8 cellular contexts compared by ENCODE assay signal in genomic region chr22:42537199-42537831, GRCh38. TPM values are rescaled to one million over a fixed set of nuclear protein-coding genes. Genes with fewer than 3 reads are reported as not detected.
A peak's percentile ranks its signal among the peaks of the same experiment; 100 is the strongest.
DNase-seq lines count a peak whose midpoint lies in the region; ATAC-seq, FAIRE-seq and TF ChIP-seq lines count a peak whose summit lies in the region.
"Not testable (repeated sequence)": the region's sequence is repeated elsewhere in the genome, so short reads cannot be mapped to it uniquely, and the experiment has no call there.

No MANE protein-coding gene starts in this region.

- peak overlapping the region; percentile 66; the same call in 1 of the 2 replicates for H2AFZ ChIP-seq in K562 (ENCODE audit: low read depth, low read length)

- CTCF ChIA-PET in K562 (lab: Yijun Ruan, JAX; ENCODE audit: low intra/inter-chr PET ratio) = not testable (repeated sequence)

- H3K27ac Mint-ChIP-seq in T-helper 1 cell treated with Interleukin-12 subunit alpha and Interleukin-12 subunit beta and Interleukin-4 antibody, amounts not matched to agents 30 μg/mL and 1 μg/mL, for 36 hours = peak overlapping the region; percentile 26

- H3K4me1 ChIP-seq in K562 (replicated peaks in 1 of 2; ENCODE audit: control insufficient read depth in 2 of 2, insufficient read depth in 2 of 2, low read length in 2 of 2) = peaks cover 15 to 26% of the 10 kb centered on the region in 2 experiments; a peak in 4 of 5 replicates
- not testable (repeated sequence) for H3K4me1 ChIP-seq in left ventricle myocardium inferior; aorta (ENCODE audit: control insufficient read depth in 1 of 2, insufficient read depth in 2 of 2, low read length in 2 of 2)

- TF ChIP-seq CTCF in K562 (IDR thresholded peaks at IDR 0.05 in 2 of 3, conservative IDR thresholded peaks at IDR 0.05 in 1 of 3; ENCODE audit: insufficient read depth in 2 of 3, low read depth in 1 of 3, low read length in 3 of 3); left ventricle myocardium inferior (IDR thresholded peaks at IDR 0.05; ENCODE audit: borderline replicate concordance); omental fat pad (IDR thresholded peaks at IDR 0.05): not testable (repeated sequence)

- H3K79me2 ChIP-seq in K562 (ENCODE audit: control insufficient read depth, insufficient read depth, low read length) = not testable (repeated sequence)

- in situ Hi-C loops in K562 (cut with MboI) = not testable (repeated sequence)

- intact Hi-C loops in K562 (cut with micrococcal nuclease); left ventricle myocardium inferior (cut with micrococcal nuclease); aorta (cut with DNase I): not testable (repeated sequence)

- BruUV-seq in K562 (replicated peaks; lab: Mats Ljungman, UMichigan) = TSS peak; percentile 70

- TF ChIP-seq POLR2A in H54 (IDR thresholded peaks at IDR 0.05; ENCODE audit: low read depth, low read length); K562 (conservative IDR thresholded peaks at IDR 0.05): not testable (repeated sequence)

- H3K9me3 ChIP-seq in K562 (replicated peaks; ENCODE audit: control insufficient read depth, insufficient read depth, low read depth, low read length); left ventricle myocardium inferior (replicated peaks); aorta (ENCODE audit: control insufficient read depth, low read length): not testable (repeated sequence)

- POLR2A ChIA-PET in K562 (lab: Yijun Ruan, JAX) = not testable (repeated sequence)

- H3K4me3 ChIP-seq in K562; left ventricle myocardium inferior; aorta (ENCODE audit: low read length in 2 of 2): not testable (repeated sequence)

- peak; percentile 38 for ATAC-seq in GM18858 (IDR thresholded peaks at IDR 0.05; ENCODE audit: unreplicated experiment)
- ATAC-seq in HG03575 (IDR thresholded peaks at IDR 0.05; ENCODE audit: extremely low read depth, insufficient number of reproducible peaks, low FRiP score, unreplicated experiment) = peak; percentile 31
- ATAC-seq in K562 = peak; percentile 87
- peak; percentile 69 for ATAC-seq in omental fat pad (ENCODE audit: low FRiP score)
- ATAC-seq in aorta (ENCODE audit: low FRiP score) = peak; percentile 80

- not testable (repeated sequence) for H3K36me3 ChIP-seq in K562 (ENCODE audit: control insufficient read depth, insufficient read depth, low read length); left ventricle myocardium inferior; aorta (ENCODE audit: control insufficient read depth in 1 of 2, insufficient read depth in 2 of 2, low read length in 1 of 2)

- H3K4me1 Mint-ChIP-seq in T-helper 1 cell treated with Interleukin-12 subunit alpha and Interleukin-12 subunit beta and Interleukin-4 antibody, amounts not matched to agents 30 μg/mL and 1 μg/mL, for 36 hours (ENCODE audit: low read depth) = peaks cover 15% of the 10 kb centered on the region

- not testable (repeated sequence) for H3K36me3 Mint-ChIP-seq in T-helper 1 cell treated with Interleukin-12 subunit alpha and Interleukin-12 subunit beta and Interleukin-4 antibody, amounts not matched to agents 30 μg/mL and 1 μg/mL, for 36 hours (ENCODE audit: low read depth)

- WGBS in K562 (ENCODE audit: insufficient coverage, low coverage, missing lambda C conversion rate) = 25% methylated on average over 6 of the region's 14 CpGs
- WGBS in aorta, 2 donors = 54 to 61% methylated on average over 7 to 14 of the region's 14 CpGs

- peak overlapping the region; percentile 66 for H3K27ac ChIP-seq in K562 (ENCODE audit: extremely low read depth, low read depth, low read length)
- peak overlapping the region; percentile 37 for H3K27ac ChIP-seq in left ventricle myocardium inferior (replicated peaks)
- H3K27ac ChIP-seq in aorta (ENCODE audit: low read depth in 1 of 2, low read length in 2 of 2) = not testable (repeated sequence)

- TF ChIP-seq EP300 in K562 (IDR thresholded peaks at IDR 0.05; ENCODE audit: low read length) = not testable (repeated sequence)

- not testable (repeated sequence) for DNase-seq in H54 (ENCODE audit: insufficient read length, low spot score); K562 (ENCODE audit: extremely low read depth in 1 of 4, low spot score in 3 of 4); left ventricle myocardium inferior; omental fat pad (ENCODE audit: low spot score); aorta

- H3K27me3 Mint-ChIP-seq in T-helper 1 cell treated with Interleukin-12 subunit alpha and Interleukin-12 subunit beta and Interleukin-4 antibody, amounts not matched to agents 30 μg/mL and 1 μg/mL, for 36 hours (ENCODE audit: low read depth) = not testable (repeated sequence)

- peak overlapping the region; percentile 25; the same call in 1 of the 2 replicates for H3K4me2 ChIP-seq in K562 (ENCODE audit: insufficient read depth, low read length)

- not testable (repeated sequence) for H3K9me1 ChIP-seq in K562 (ENCODE audit: control insufficient read depth, insufficient read depth, low read length)

- H3K4me3 Mint-ChIP-seq in T-helper 1 cell treated with Interleukin-12 subunit alpha and Interleukin-12 subunit beta and Interleukin-4 antibody, amounts not matched to agents 30 μg/mL and 1 μg/mL, for 36 hours = not testable (repeated sequence)

- FAIRE-seq in H54 (lab: Jason Lieb, UNC) (peak; percentile 38), K562 (lab: Jason Lieb, UNC) (peak; percentile 58)

- not testable (repeated sequence) for H3K27me3 ChIP-seq in K562 (ENCODE audit: control insufficient read depth in 2 of 2, insufficient read depth in 2 of 2, low read length in 2 of 2); left ventricle myocardium inferior (ENCODE audit: low read depth); aorta (ENCODE audit: control insufficient read depth in 1 of 2, insufficient read depth in 2 of 2, low read length in 1 of 2)

- not testable (repeated sequence) for TF ChIP-seq RAD21 in K562 (CRISPR knock-in tag; conservative IDR thresholded peaks at IDR 0.05 in 1 of 2, IDR thresholded peaks at IDR 0.05 in 1 of 2)

- H3K9ac ChIP-seq in K562 (ENCODE audit: insufficient read depth in 1 of 2, low read depth in 2 of 2, low read length in 2 of 2) = not testable (repeated sequence)

- not testable (repeated sequence) for H4K20me1 ChIP-seq in K562 (replicated peaks; ENCODE audit: control insufficient read depth, insufficient read depth, low read length)

- not testable (repeated sequence) for H3K9me3 Mint-ChIP-seq in T-helper 1 cell treated with Interleukin-12 subunit alpha and Interleukin-12 subunit beta and Interleukin-4 antibody, amounts not matched to agents 30 μg/mL and 1 μg/mL, for 36 hours

TF ChIP-seq in K562, 482 proteins besides CTCF, POLR2A, EP300 and RAD21 (continues in another document):
- TF ChIP-seq ATF1 (CRISPR knock-in tag; IDR thresholded peaks at IDR 0.05) = not testable (repeated sequence)
- 0 out of 2 replicates have a peak, but pooled peaks have one; percentile 30 for TF ChIP-seq ATF1 (tag; IDR thresholded peaks at IDR 0.05)

RNA-seq across cellular contexts. Expression of gene SERHL2, which starts 16.4 kb away (rescaled TPM):
- 26.6 and 59.0 TPM in 2 replicates for total RNA-seq in K562 (2011; cell fraction: chromatin; rRNA removed; ENCODE audit: low replicate concordance)
- total RNA-seq in K562 (2011; cell fraction: nucleolus; rRNA removed) = 39.4 and 42.1 TPM in 2 replicates
- total RNA-seq in K562 (2011; cell fraction: nucleoplasm; rRNA removed) = 33.8 and 38.9 TPM in 2 replicates
- total RNA-seq in K562 (2014; rRNA removed) = 25.2 and 29.1 TPM in 2 replicates
- 20.1 and 22.6 TPM in 2 replicates for total RNA-seq in K562 (2014; rRNA removed; fragmentation: Illumina TruSeq; extraction: Trizol)
- 19.3 and 22.6 TPM in 2 replicates for total RNA-seq in K562 (2015; rRNA removed; fragmentation: Illumina TruSeq; extraction: Trizol)
- 19.9 and 21.9 TPM in 2 replicates for total RNA-seq in K562 (2021)
- 51.9 and 62.6 TPM in 2 replicates for polyA plus RNA-seq in K562 (2011; rRNA removed)
- 35.5 and 56.3 TPM in 2 replicates for polyA plus RNA-seq in K562 (2011; cell fraction: cytosol; rRNA removed)
- polyA plus RNA-seq in K562 (2011; cell fraction: nucleus; rRNA removed) = 74.9 and 83.4 TPM in 2 replicates
- polyA plus RNA-seq in K562 (2012) = 13.3 and 21.9 TPM in 2 replicates
- 32.2 and 35.0 TPM in 2 replicates for polyA plus RNA-seq in K562 (2014; fragmentation: Illumina TruSeq; extraction: Trizol)
- polyA plus RNA-seq in K562 (2014; fragmentation: Nextera tagmentation; extraction: Ambion mirVana) = 10 to 100 TPM; 24.6 to 28.3 TPM
- polyA plus RNA-seq in K562 (2014; rRNA removed) = 33.6 and 33.8 TPM in 2 replicates
- polyA minus RNA-seq in K562 (2011; rRNA and poly(A)+ RNA removed) = 17.8 and 23.1 TPM in 2 replicates
- polyA minus RNA-seq in K562 (2011; cell fraction: cytosol; rRNA and poly(A)+ RNA removed) = 7.9 and 15.3 TPM in 2 replicates
- polyA minus RNA-seq in K562 (2011; cell fraction: nucleus; rRNA and poly(A)+ RNA removed) = 15.2 and 19.3 TPM in 2 replicates
- 3.5 TPM for total RNA-seq in left ventricle myocardium inferior
- 1 to 10 TPM; 1.8 to 4.1 (median 3.0) TPM for total RNA-seq in omental fat pad
- 1 to 10 TPM; 2.0 to 2.9 TPM for total RNA-seq in aorta
- polyA plus RNA-seq in aorta = 1 to 10 TPM; 1.6 to 4.2 TPM

RNA-seq across cellular contexts. Expression of gene RRP7A, which starts 17.7 kb away (rescaled TPM):
- 17.1 and 44.0 TPM in 2 replicates for total RNA-seq in K562 (2011; cell fraction: chromatin; rRNA removed; ENCODE audit: low replicate concordance)
- total RNA-seq in K562 (2011; cell fraction: nucleolus; rRNA removed) = 34.3 and 41.7 TPM in 2 replicates
- total RNA-seq in K562 (2011; cell fraction: nucleoplasm; rRNA removed) = 23.6 and 25.4 TPM in 2 replicates
- total RNA-seq in K562 (2014; rRNA removed) = 42.3 and 48.9 TPM in 2 replicates
- 29.7 and 34.6 TPM in 2 replicates for total RNA-seq in K562 (2014; rRNA removed; fragmentation: Illumina TruSeq; extraction: Trizol)
- total RNA-seq in K562 (2015; rRNA removed; fragmentation: Illumina TruSeq; extraction: Trizol) = 39.7 and 40.3 TPM in 2 replicates
- total RNA-seq in K562 (2021) = 74.1 and 82.6 TPM in 2 replicates
- 28.3 and 39.3 TPM in 2 replicates for polyA plus RNA-seq in K562 (2011; rRNA removed)
- polyA plus RNA-seq in K562 (2011; cell fraction: cytosol; rRNA removed) = 23.0 and 37.5 TPM in 2 replicates
- 14.2 and 22.3 TPM in 2 replicates for polyA plus RNA-seq in K562 (2011; cell fraction: nucleus; rRNA removed)
- polyA plus RNA-seq in K562 (2012) = 23.0 and 42.9 TPM in 2 replicates
- 51.9 and 69.1 TPM in 2 replicates for polyA plus RNA-seq in K562 (2014; fragmentation: Illumina TruSeq; extraction: Trizol)
- polyA plus RNA-seq in K562 (2014; fragmentation: Nextera tagmentation; extraction: Ambion mirVana) = 10 to 100 TPM in 1 of 2 experiments, 1 to 10 TPM in 1; 3.4 to 12.9 TPM
- polyA plus RNA-seq in K562 (2014; rRNA removed) = 45.8 and 47.0 TPM in 2 replicates
- polyA minus RNA-seq in K562 (2011; rRNA and poly(A)+ RNA removed) = 13.4 and 13.8 TPM in 2 replicates
- 8.6 and 16.2 TPM in 2 replicates for polyA minus RNA-seq in K562 (2011; cell fraction: cytosol; rRNA and poly(A)+ RNA removed)
- 12.3 and 13.2 TPM in 2 replicates for polyA minus RNA-seq in K562 (2011; cell fraction: nucleus; rRNA and poly(A)+ RNA removed)
- 15.8 TPM for total RNA-seq in left ventricle myocardium inferior
- 10 to 100 TPM; 19.3 to 28.6 (median 23.4) TPM for total RNA-seq in omental fat pad
- total RNA-seq in aorta = 10 to 100 TPM; 36.0 to 38.9 TPM
- 10 to 100 TPM in 1 of 2 donors, 1 to 10 TPM in 1; 5.3 to 20.3 TPM for polyA plus RNA-seq in aorta

Comparison
In these comparisons a context has a peak if more than half of its experiments do, and no peak if none do; other contexts are left out.
1. ATAC-seq: peak in every context shown above with its lines; median percentile 87 in K562; 80 in aorta; 69 in omental fat pad; 38 in GM18858; 31 in HG03575.